ENCODE assay signal across 22 cellular contexts in genomic region chr18:24195296-24196053, GRCh38. TPM values are rescaled to one million over a fixed set of nuclear protein-coding genes. Genes with fewer than 3 reads are reported as not detected.
DNase-seq lines count a peak whose midpoint lies in the region; ATAC-seq, FAIRE-seq and TF ChIP-seq lines count a peak whose summit lies in the region.
"Had no signal": no experiment of that assay in that cellular context is flagged by ENCODE, and none has a peak within 500 bp of the region (broad histone marks: within the 10 kb centered on the region; RNA-seq: fewer than 3 reads in every experiment).

No MANE protein-coding gene starts in this region.

- BruUV-seq in MCF 10A (replicated peaks; lab: Mats Ljungman, UMichigan) (no TSS peak), mammary epithelial cell (replicated peaks; lab: Mats Ljungman, UMichigan) (no TSS peak)

- in situ Hi-C loops in mammary epithelial cell (cut with MboI; ENCODE audit: low sequenced_read_pairs in 2 of 2), result no loop called here

- H3K23ac ChIP-seq in H1 (ENCODE audit: insufficient read length), result no peak overlapping the region

- H4K20me1 ChIP-seq in mammary epithelial cell (ENCODE audit: insufficient read depth, low read length) (no peaks in the 10 kb centered on the region), H1 (replicated peaks in 1 of 2; ENCODE audit: control insufficient read depth in 1 of 2, insufficient read depth in 2 of 2, low read length in 2 of 2) (peaks cover 0 to 5% of the 10 kb centered on the region in 2 experiments)

- TF ChIP-seq POLR2A in H1 (IDR thresholded peaks at IDR 0.05; ENCODE audit: control extremely low read depth in 1 of 2, low read depth in 2 of 2, low read length in 2 of 2), result no peak

- H4K5ac ChIP-seq in H1 (ENCODE audit: insufficient read length, low read depth, low read length), result no peak overlapping the region

- H3K9me3 ChIP-seq in mammary epithelial cell (replicated peaks; ENCODE audit: insufficient read depth, low read length) (no peaks in the 10 kb centered on the region), H1 (ENCODE audit: insufficient read depth in 2 of 2, low read depth in 1 of 2, low read length in 1 of 2) (no peaks in the 10 kb centered on the region)
- H3K9me3 ChIP-seq: SJCRH30 had no signal

- H4K8ac ChIP-seq in H1 (ENCODE audit: extremely low read depth, insufficient read depth, low read length), result no peak overlapping the region

- 98% methylated on average over 9 of the region's 9 CpGs for WGBS in mammary epithelial cell (ENCODE audit: low coverage, missing lambda C conversion rate)
- 93% methylated on average over 9 of the region's 9 CpGs; no CpG with 5 or more reads in 1 of the 2 experiments for WGBS in H1 (ENCODE audit: extremely low coverage in 1 of 2, insufficient coverage in 1 of 2, insufficient read length in 1 of 2, insufficient replicate concordance in 2 of 2, low coverage in 1 of 2, low lambda C conversion rate in 2 of 2, missing lambda C conversion rate in 1 of 2), 2 experiments

- intact Hi-C loops in MCF 10A (cut with micrococcal nuclease), result no loop called here
- intact Hi-C loops in mammary epithelial cell (cut with micrococcal nuclease), result no loop called here

- CTCF ChIA-PET in MCF 10A (lab: Yijun Ruan, JAX), result interaction anchor here (0.7 kb wide), 1 partner anchor 270 kb away, joined by 5 read pairs; no protein-coding TSS in a partner anchor
- CTCF ChIA-PET in mammary epithelial cell (lab: Charles Lee; ENCODE audit: low non-redundant PET), result no interaction called here
- CTCF ChIA-PET in H1 (lab: Charles Lee; ENCODE audit: partially characterized antibody), result interaction anchor here (0.9 kb wide), 1 partner anchor 38 kb away, joined by 3 read pairs; no protein-coding TSS in a partner anchor

- TF ChIP-seq RAD21 in H1 (IDR thresholded peaks at IDR 0.05 in 1 of 2, conservative IDR thresholded peaks at IDR 0.05 in 1 of 2; ENCODE audit: low read depth in 2 of 2, low read length in 2 of 2), result no peak

- no peaks in the 10 kb centered on the region for H3K79me1 ChIP-seq in H1 (ENCODE audit: low read depth, low read length)

- H3K18ac ChIP-seq in H1 (ENCODE audit: extremely low read depth, low read length), result no peak overlapping the region

- TF ChIP-seq EP300 in H1 (IDR thresholded peaks at IDR 0.05; ENCODE audit: borderline replicate concordance in 1 of 2, low read depth in 2 of 2, low read length in 2 of 2), result no peak

- H3K27me3 ChIP-seq in mammary epithelial cell (ENCODE audit: insufficient read depth, low read length) (no peaks in the 10 kb centered on the region), H1 (replicated peaks in 1 of 4; ENCODE audit: control insufficient read depth in 3 of 4, extremely low read depth in 1 of 4, insufficient read depth in 3 of 4, low read length in 3 of 4) (no peaks in the 10 kb centered on the region)
- H3K27me3 ChIP-seq: SJCRH30 had no signal

- H3K4me3 ChIP-seq in mammary epithelial cell (replicated peaks in 1 of 3; ENCODE audit: insufficient read depth in 1 of 3, low read depth in 2 of 3, low read length in 3 of 3), result no peak overlapping the region
- no peak overlapping the region for H3K4me3 ChIP-seq in H1 (ENCODE audit: extremely low read depth in 1 of 4, insufficient read depth in 2 of 4, low read depth in 3 of 4, low read length in 4 of 4)
- H3K4me3 ChIP-seq: GM12878, SJCRH30 had no signal

- H3K4me2 ChIP-seq in mammary epithelial cell (ENCODE audit: insufficient read depth, low read depth, low read length) (no peak overlapping the region), H1 (ENCODE audit: insufficient read depth in 1 of 2, low read depth in 2 of 2, low read length in 2 of 2) (no peak overlapping the region)

- H2AFZ ChIP-seq in mammary epithelial cell (ENCODE audit: low read depth, low read length) (no peak overlapping the region), H1 (ENCODE audit: low read length) (no peak overlapping the region)

- H3K23me2 ChIP-seq in H1 (ENCODE audit: low read depth, low read length), result no peaks in the 10 kb centered on the region

- H3K4me1 ChIP-seq in mammary epithelial cell (ENCODE audit: insufficient read depth, low read length) (peaks cover 11% of the 10 kb centered on the region), H1 (replicated peaks in 1 of 4; ENCODE audit: control insufficient read depth in 3 of 4, insufficient read depth in 4 of 4, low read length in 3 of 4) (no peaks in the 10 kb centered on the region; a peak in 1 of 7 replicates)

- H3K9me3 Mint-ChIP-seq in MCF 10A (ENCODE audit: unreplicated experiment), result no peaks in the 10 kb centered on the region
- H3K9me3 Mint-ChIP-seq in nephron progenitor cell, result no peaks in the 10 kb centered on the region
- no peaks in the 10 kb centered on the region for H3K9me3 Mint-ChIP-seq in activated T-cell treated with anti-CD3 and anti-CD28 coated beads, Interleukin-2, amount 50 U/mL, for 24 hours
- H3K9me3 Mint-ChIP-seq in effector memory CD8-positive, alpha-beta T cell, result no peaks in the 10 kb centered on the region
- H3K9me3 Mint-ChIP-seq: CD8-positive, alpha-beta T cell had no signal

- no peak overlapping the region for H2BK12ac ChIP-seq in H1 (ENCODE audit: low read depth, low read length)

- H2BK15ac ChIP-seq in H1 (ENCODE audit: low read length), result no peak overlapping the region

- H3K4me1 Mint-ChIP-seq in MCF 10A (ENCODE audit: insufficient read depth, unreplicated experiment) (peaks cover 4% of the 10 kb centered on the region), nephron progenitor cell (peaks cover 6% of the 10 kb centered on the region)
- H3K4me1 Mint-ChIP-seq in activated T-cell treated with anti-CD3 and anti-CD28 coated beads, Interleukin-2, amount 50 U/mL, for 24 hours (ENCODE audit: low read depth), result no peaks in the 10 kb centered on the region
- no peaks in the 10 kb centered on the region for H3K4me1 Mint-ChIP-seq in effector memory CD8-positive, alpha-beta T cell (ENCODE audit: low read depth in 2 of 2)

- H3K36me3 Mint-ChIP-seq in MCF 10A (ENCODE audit: insufficient read depth, unreplicated experiment) (peaks cover 11% of the 10 kb centered on the region), nephron progenitor cell (ENCODE audit: low read depth) (no peaks in the 10 kb centered on the region)
- no peaks in the 10 kb centered on the region for H3K36me3 Mint-ChIP-seq in activated T-cell treated with anti-CD3 and anti-CD28 coated beads, Interleukin-2, amount 50 U/mL, for 24 hours (ENCODE audit: low read depth)
- no peaks in the 10 kb centered on the region for H3K36me3 Mint-ChIP-seq in effector memory CD8-positive, alpha-beta T cell (ENCODE audit: insufficient read depth)
- H3K36me3 Mint-ChIP-seq: CD8-positive, alpha-beta T cell had no signal

- POLR2A ChIA-PET in MCF 10A (lab: Yijun Ruan, JAX) (no interaction called here), H1 (lab: Charles Lee; ENCODE audit: partially characterized antibody) (no interaction called here)

- no peak overlapping the region for H2AK5ac ChIP-seq in H1 (ENCODE audit: low read depth, low read length)

- no peak overlapping the region for H2BK120ac ChIP-seq in H1 (replicated peaks; ENCODE audit: low read depth, low read length)

- no peak for DNase-seq in MCF 10A (ENCODE audit: unreplicated experiment)
- no peak for DNase-seq in mammary epithelial cell
- no peak for DNase-seq in H1 (ENCODE audit: low read depth in 1 of 2, low spot score in 2 of 2)
- no peak for DNase-seq in nephron progenitor cell
- no peak for DNase-seq in NCI-H2196 (lab: John Stamatoyannopoulos, UW; ENCODE audit: unreplicated experiment)
- DNase-seq in activated T-cell treated with anti-CD3 and anti-CD28 coated beads, Interleukin-2, amount 50 U/mL, for 24 hours, result no peak
- no peak for DNase-seq in effector memory CD8-positive, alpha-beta T cell
- DNase-seq: 8988T; AML-193; C1 segment of cervical spinal cord; CD8-positive, alpha-beta T cell; DND-41; NCI-H1092 treated with DMSO at 0.1 percent for 48 hours; NCI-H1436 treated with DMSO at 0.1 percent for 48 hours; NCI-H1930; NCI-H2227 treated with DMSO at 0.1 percent for 48 hours; NCI-H524; NCI-H774; SJCRH30 had no signal

- dilution Hi-C loops in mammary epithelial cell (cut with HindIII; ENCODE audit: low sequenced_read_pairs), result no loop called here

- no peak overlapping the region for H3K14ac ChIP-seq in H1 (ENCODE audit: insufficient read length)

- peaks cover 2% of the 10 kb centered on the region for H3K79me2 ChIP-seq in mammary epithelial cell (ENCODE audit: insufficient read depth, low read length)
- no peaks in the 10 kb centered on the region for H3K79me2 ChIP-seq in H1 (ENCODE audit: control insufficient read depth in 1 of 2, insufficient read depth in 2 of 2, low read length in 2 of 2)

- no peak overlapping the region for H2BK5ac ChIP-seq in H1 (ENCODE audit: low read depth, low read length)

- H2BK20ac ChIP-seq in H1 (ENCODE audit: low read length), result no peak overlapping the region

- FAIRE-seq in H1 (lab: Jason Lieb, UNC), result peak; percentile 13
- FAIRE-seq: GM12878 had no signal

- no peak overlapping the region for H3K4me3 Mint-ChIP-seq in MCF 10A (ENCODE audit: unreplicated experiment)
- no peak overlapping the region for H3K4me3 Mint-ChIP-seq in nephron progenitor cell
- no peak overlapping the region for H3K4me3 Mint-ChIP-seq in activated T-cell treated with anti-CD3 and anti-CD28 coated beads, Interleukin-2, amount 50 U/mL, for 24 hours
- no peak overlapping the region for H3K4me3 Mint-ChIP-seq in effector memory CD8-positive, alpha-beta T cell
- H3K4me3 Mint-ChIP-seq: CD8-positive, alpha-beta T cell had no signal

- TF ChIP-seq CTCF in MCF 10A (IDR thresholded peaks at IDR 0.05; ENCODE audit: unreplicated experiment) (no peak), mammary epithelial cell (conservative IDR thresholded peaks at IDR 0.05 in 1 of 2, IDR thresholded peaks at IDR 0.05 in 1 of 2; ENCODE audit: extremely low read depth in 1 of 2, insufficient read depth in 1 of 2, low read depth in 1 of 2, low read length in 2 of 2) (no peak), H1 (IDR thresholded peaks at IDR 0.05; ENCODE audit: control extremely low read depth in 1 of 3, insufficient read depth in 1 of 3, low read depth in 1 of 3, low read length in 3 of 3) (no peak), nephron progenitor cell (IDR thresholded peaks at IDR 0.05) (no peak)

- H3K4ac ChIP-seq in H1 (replicated peaks; ENCODE audit: insufficient read length, low read depth, low read length), result no peak overlapping the region

- H4K91ac ChIP-seq in H1 (replicated peaks; ENCODE audit: insufficient read length, low read length), result no peak overlapping the region

- H3K9ac ChIP-seq in mammary epithelial cell (ENCODE audit: insufficient read depth, low read length), result no peak overlapping the region
- H3K9ac ChIP-seq in H1 (replicated peaks in 1 of 4; ENCODE audit: extremely low read depth in 1 of 4, low read depth in 3 of 4, low read length in 3 of 4), result no peak overlapping the region

- no peak for ATAC-seq in effector memory CD8-positive, alpha-beta T cell (replicated peaks)
- ATAC-seq: CD8-positive, alpha-beta T cell; GM12878; HCT116; Panc1 had no signal

- H3K27ac ChIP-seq in mammary epithelial cell (ENCODE audit: insufficient read depth, low read depth, low read length) (no peak overlapping the region), H1 (ENCODE audit: low read depth, low read length) (no peak overlapping the region)
- H3K27ac ChIP-seq: SJCRH30 had no signal

- peak overlapping the region; percentile 35 for H3K27ac Mint-ChIP-seq in MCF 10A (ENCODE audit: low read depth, unreplicated experiment)
- H3K27ac Mint-ChIP-seq in nephron progenitor cell, result peak overlapping the region; percentile 57
- H3K27ac Mint-ChIP-seq in activated T-cell treated with anti-CD3 and anti-CD28 coated beads, Interleukin-2, amount 50 U/mL, for 24 hours, result no peak overlapping the region
- H3K27ac Mint-ChIP-seq in effector memory CD8-positive, alpha-beta T cell, result no peak overlapping the region
- H3K27ac Mint-ChIP-seq: CD8-positive, alpha-beta T cell had no signal

- no peaks in the 10 kb centered on the region for H3K36me3 ChIP-seq in mammary epithelial cell (ENCODE audit: insufficient read depth, low read length)
- H3K36me3 ChIP-seq in H1 (ENCODE audit: control insufficient read depth in 2 of 4, insufficient read depth in 4 of 4, low read length in 3 of 4), result peaks cover 0 to 5% (median 0%) of the 10 kb centered on the region in 4 experiments; a peak in 1 of 8 replicates
- H3K36me3 ChIP-seq: SJCRH30 had no signal

- H3K56ac ChIP-seq in H1 (replicated peaks; ENCODE audit: insufficient read length, low read depth, low read length), result no peak overlapping the region

- H3K27me3 Mint-ChIP-seq in MCF 10A (ENCODE audit: insufficient read depth, unreplicated experiment) (no peaks in the 10 kb centered on the region), nephron progenitor cell (ENCODE audit: low read depth, poor library complexity) (no peaks in the 10 kb centered on the region)
- peaks cover 3% of the 10 kb centered on the region for H3K27me3 Mint-ChIP-seq in activated T-cell treated with anti-CD3 and anti-CD28 coated beads, Interleukin-2, amount 50 U/mL, for 24 hours
- peaks cover 25 to 32% of the 10 kb centered on the region in 2 donors for H3K27me3 Mint-ChIP-seq in effector memory CD8-positive, alpha-beta T cell

RNA-seq across cellular contexts. Expression of gene CABYR, which starts 56.6 kb away (rescaled TPM):
- 3.0 TPM in 2 replicates for total RNA-seq in MCF 10A (2022)
- 10 to 100 TPM in 1 of 2 donors, 1 to 10 TPM in 1; 9.0 to 10.9 TPM for total RNA-seq in mammary epithelial cell
- 7.9 TPM for polyA plus RNA-seq in mammary epithelial cell
- 2.7 TPM for polyA minus RNA-seq in mammary epithelial cell
- 18.8 and 20.1 TPM in 2 replicates for total RNA-seq in H1 (2021; fragmentation: NEBNext Ultra II Directional; extraction: Animal tissue kit (Norgen Biotek cat#: 25700))
- polyA plus RNA-seq in H1 (2011; rRNA removed), result 9.4 and 14.5 TPM in 2 replicates
- polyA plus RNA-seq in H1 (2011; cell fraction: cytosol; rRNA removed), result 12.6 TPM
- 16.6 TPM for polyA plus RNA-seq in H1 (2011; cell fraction: nucleus; rRNA removed)
- polyA plus RNA-seq in H1 (2012, experiment 1 of 2), result 14.4 to 20.9 TPM (median 16.7 TPM) in 4 replicates
- polyA plus RNA-seq in H1 (2012, experiment 2 of 2), result 5.9 TPM
- 30.9 TPM for polyA plus RNA-seq in H1 (2013, experiment 1 of 2)
- 31.4 TPM for polyA plus RNA-seq in H1 (2013, experiment 2 of 2)
- polyA minus RNA-seq in H1 (2011; rRNA and poly(A)+ RNA removed), result 14.4 and 19.5 TPM in 2 replicates
- polyA minus RNA-seq in H1 (2011; cell fraction: cytosol; rRNA and poly(A)+ RNA removed), result 6.5 TPM
- polyA minus RNA-seq in H1 (2011; cell fraction: nucleus; rRNA and poly(A)+ RNA removed), result 26.7 TPM
- total RNA-seq: SJCRH30 had no signal

Comparison
In these comparisons a context has a peak if more than half of its experiments do, and no peak if none do; other contexts are left out.
1. H3K27ac Mint-ChIP-seq: peak in MCF 10A (single experiment) and nephron progenitor cell (single experiment); none in activated T-cell treated with anti-CD3 and anti-CD28 coated beads, Interleukin-2, amount 50 U/mL, for 24 hours (single experiment) and effector memory CD8-positive, alpha-beta T cell (0 of 2).